In genomic region chr3:182509844-182510460, GRCh38 we compare ENCODE assay signal across 15 cellular contexts.
DNase-seq lines count a peak whose midpoint lies in the region; ATAC-seq, FAIRE-seq and TF ChIP-seq lines count a peak whose summit lies in the region.
"Had no signal": no experiment of that assay in that cellular context is flagged by ENCODE, and none has a peak within 500 bp of the region (broad histone marks: within the 10 kb centered on the region; RNA-seq: fewer than 3 reads in every experiment).

No MANE protein-coding gene starts in this region.

- no peaks in the 10 kb centered on the region for H3K9me3 ChIP-seq in HEK293 (ENCODE audit: control insufficient read depth, insufficient read depth, low read depth, low read length)
- H3K9me3 ChIP-seq in GM12878 (replicated peaks; ENCODE audit: control insufficient read depth, insufficient read depth, low read length) = no peaks in the 10 kb centered on the region
- H3K9me3 ChIP-seq: BLaER1 had no signal

- in situ Hi-C loops in GM12878 (cut with MboI) = no loop called here

- H3K27ac ChIP-seq in HEK293 (ENCODE audit: extremely low read depth, low read depth, low read length) (no peak overlapping the region), GM12878 (ENCODE audit: control insufficient read depth, insufficient read depth) (no peak overlapping the region), substantia nigra (ENCODE audit: low read depth, low read length, poor library complexity, severe bottlenecking) (peak overlapping the region; percentile 49)
- H3K27ac ChIP-seq: BLaER1 had no signal

- WGBS in GM12878 (ENCODE audit: insufficient coverage, insufficient replicate concordance, low lambda C conversion rate, missing lambda C conversion rate) = 4% methylated on average over 1 of the region's 1 CpG

- SMC1A ChIA-PET in GM12878 (lab: Charles Lee; ENCODE audit: uncharacterized antibody, unreplicated experiment) = interaction anchor here (0.6 to 13.0 kb wide), 2 partner anchors 12 to 91 kb away, joined by 3 to 95 read pairs; no protein-coding TSS in a partner anchor

- ATAC-seq in GM12878 = peak; percentile 52

- intact Hi-C loops in GM12878 (cut with micrococcal nuclease; ENCODE audit: unreplicated experiment) = no loop called here

- CTCF ChIA-PET in HEK293 (lab: Yijun Ruan, JAX) (interaction anchor here (0.6 kb wide), 1 partner anchor 305 kb away, joined by 3 read pairs; no protein-coding TSS in a partner anchor), GM12878 (lab: Yijun Ruan, JAX) (interaction anchor here (1.1 to 1.3 kb wide), 2 partner anchors 32 to 53 kb away, joined by 3 to 4 read pairs; no protein-coding TSS in a partner anchor)

- no peaks in the 10 kb centered on the region for H3K79me2 ChIP-seq in GM12878 (ENCODE audit: control insufficient read depth, insufficient read depth, low read length)

- DNase-seq in GM12878 (ENCODE audit: low read depth, low spot score) (no peak), left kidney (ENCODE audit: low read depth, low spot score) (peak; percentile 41), substantia nigra (lab: John Stamatoyannopoulos, UW) (no peak), GM19238 (ENCODE audit: insufficient read length, low spot score) (no peak), 8988T (no peak), cerebellar cortex (ENCODE audit: low spot score) (no peak)
- DNase-seq: CD8-positive, alpha-beta memory T cell; H7; KG1; NCI-H1092; NCI-H1694; NCI-H82 had no signal

- no peak for TF ChIP-seq POLR2A in GM12878 (IDR thresholded peaks at IDR 0.05; ENCODE audit: low read depth, low read length)

- H3K4me2 ChIP-seq in GM12878 (ENCODE audit: control insufficient read depth, insufficient read depth) = no peak overlapping the region

- H3K27me3 ChIP-seq in GM12878 (replicated peaks in 1 of 2; ENCODE audit: control insufficient read depth in 2 of 2, insufficient read depth in 2 of 2, low read length in 1 of 2) = no peaks in the 10 kb centered on the region; a peak in 1 of 4 replicates
- H3K27me3 ChIP-seq: BLaER1 had no signal

- TF ChIP-seq CTCF in HEK293 (tag by site-specific recombination; IDR thresholded peaks at IDR 0.05) = no peak
- no peak for TF ChIP-seq CTCF in GM12878 (IDR thresholded peaks at IDR 0.05 in 2 of 3, conservative IDR thresholded peaks at IDR 0.05 in 1 of 3; ENCODE audit: control insufficient read depth in 2 of 3, extremely low read depth in 1 of 3, insufficient read depth in 1 of 3, low read depth in 3 of 3, low read length in 3 of 3)

- RAD21 ChIA-PET in GM12878 (lab: Charles Lee; ENCODE audit: unreplicated experiment) = no interaction called here

- TF ChIP-seq RAD21 in GM12878 (IDR thresholded peaks at IDR 0.05; ENCODE audit: insufficient read depth, low read depth, low read length) = no peak

- peak in 1 of 2 experiments; percentile 49; a peak in 2 of 4 replicates for TF ChIP-seq EP300 in GM12878 (IDR thresholded peaks at IDR 0.05; ENCODE audit: borderline replicate concordance in 1 of 2, control insufficient read depth in 1 of 2, low read depth in 2 of 2, low read length in 2 of 2)

- H3K4me1 ChIP-seq in HEK293 (ENCODE audit: control insufficient read depth, insufficient read depth, low read length) (no peaks in the 10 kb centered on the region), GM12878 (ENCODE audit: control insufficient read depth, insufficient read depth, low read length) (no peaks in the 10 kb centered on the region)
- H3K4me1 ChIP-seq: BLaER1 had no signal

- POLR2A ChIA-PET in HEK293 (lab: Yijun Ruan, JAX) (no interaction called here), GM12878 (lab: Charles Lee) (interaction anchor here (1.7 kb wide), 1 partner anchor 10 kb away, joined by 3 read pairs; no protein-coding TSS in a partner anchor)

- no peak overlapping the region for H3K4me3 ChIP-seq in HEK293 (ENCODE audit: low read depth, low read length)
- no peak overlapping the region for H3K4me3 ChIP-seq in GM12878
- H3K4me3 ChIP-seq: BLaER1 had no signal

- H3K9ac ChIP-seq in GM12878 (ENCODE audit: control insufficient read depth, insufficient read depth, low read length) = no peak overlapping the region
- H3K9ac ChIP-seq: BLaER1 had no signal

- no peak overlapping the region for H2AFZ ChIP-seq in GM12878 (ENCODE audit: control insufficient read depth, low read depth, low read length)

- no TSS peak for BruUV-seq in GM12878 (replicated peaks; lab: Mats Ljungman, UMichigan)

- H4K20me1 ChIP-seq in GM12878 (ENCODE audit: control insufficient read depth, insufficient read depth) = no peaks in the 10 kb centered on the region
- H4K20me1 ChIP-seq: BLaER1 had no signal

- no peak for FAIRE-seq in GM12878 (lab: Jason Lieb, UNC)
- FAIRE-seq: RCC 7860 had no signal

- H3K36me3 ChIP-seq in HEK293 (ENCODE audit: control insufficient read depth in 2 of 2, insufficient read depth in 1 of 2, low read length in 2 of 2) = no peaks in the 10 kb centered on the region
- no peaks in the 10 kb centered on the region for H3K36me3 ChIP-seq in GM12878 (ENCODE audit: control insufficient read depth in 2 of 2, insufficient read depth in 2 of 2, low read length in 1 of 2)
- H3K36me3 ChIP-seq: BLaER1 had no signal

TF ChIP-seq in HEK293, 187 proteins besides CTCF, POLR2A, EP300 and RAD21:
- TF ChIP-seq ZNF600 (tag by site-specific recombination; IDR thresholded peaks at IDR 0.05) = no peak
- TF ChIP-seq ZFHX2 (tag by site-specific recombination; conservative IDR thresholded peaks at IDR 0.05) = peak; percentile 20
TF ChIP-seq in HEK293: peak in this region for 1.

TF ChIP-seq in GM12878, 131 proteins besides CTCF, POLR2A, EP300 and RAD21 (continues in another document):
- TF ChIP-seq EGR1 (IDR thresholded peaks at IDR 0.05; ENCODE audit: borderline replicate concordance in 1 of 2, low read depth in 2 of 2, low read length in 2 of 2) (no peak), ELK1 (IDR thresholded peaks at IDR 0.05; ENCODE audit: low read depth, low read length) (no peak), MTA2 (IDR thresholded peaks at IDR 0.05; ENCODE audit: low read depth) (peak; percentile 71), BRCA1 (IDR thresholded peaks at IDR 0.05; ENCODE audit: low read depth, low read length) (no peak), E2F4 (IDR thresholded peaks at IDR 0.05; ENCODE audit: low read depth, low read length) (no peak), BMI1 (IDR thresholded peaks at IDR 0.05; ENCODE audit: borderline replicate concordance) (peak; percentile 45; the same call in 1 of the 2 replicates), MLLT1 (IDR thresholded peaks at IDR 0.05) (0 out of 2 replicates have a peak, but pooled peaks have one; percentile 47), IKZF2 (IDR thresholded peaks at IDR 0.05) (peak; percentile 75 to 76), NBN (IDR thresholded peaks at IDR 0.05) (peak; percentile 39; the same call in 1 of the 2 replicates), TARDBP (IDR thresholded peaks at IDR 0.05; ENCODE audit: borderline replicate concordance) (no peak)

Comparison
In these comparisons a context has a peak if more than half of its experiments do, and no peak if none do; other contexts are left out.
1. Of the 9 proteins assayed by ChIP-seq in both HEK293 and GM12878: peak only in HEK293: none; only in GM12878: BCL11A; in both: none; in neither: 8.